ENCODE assay signal across 8 cellular contexts in the genomic region with DNA sequence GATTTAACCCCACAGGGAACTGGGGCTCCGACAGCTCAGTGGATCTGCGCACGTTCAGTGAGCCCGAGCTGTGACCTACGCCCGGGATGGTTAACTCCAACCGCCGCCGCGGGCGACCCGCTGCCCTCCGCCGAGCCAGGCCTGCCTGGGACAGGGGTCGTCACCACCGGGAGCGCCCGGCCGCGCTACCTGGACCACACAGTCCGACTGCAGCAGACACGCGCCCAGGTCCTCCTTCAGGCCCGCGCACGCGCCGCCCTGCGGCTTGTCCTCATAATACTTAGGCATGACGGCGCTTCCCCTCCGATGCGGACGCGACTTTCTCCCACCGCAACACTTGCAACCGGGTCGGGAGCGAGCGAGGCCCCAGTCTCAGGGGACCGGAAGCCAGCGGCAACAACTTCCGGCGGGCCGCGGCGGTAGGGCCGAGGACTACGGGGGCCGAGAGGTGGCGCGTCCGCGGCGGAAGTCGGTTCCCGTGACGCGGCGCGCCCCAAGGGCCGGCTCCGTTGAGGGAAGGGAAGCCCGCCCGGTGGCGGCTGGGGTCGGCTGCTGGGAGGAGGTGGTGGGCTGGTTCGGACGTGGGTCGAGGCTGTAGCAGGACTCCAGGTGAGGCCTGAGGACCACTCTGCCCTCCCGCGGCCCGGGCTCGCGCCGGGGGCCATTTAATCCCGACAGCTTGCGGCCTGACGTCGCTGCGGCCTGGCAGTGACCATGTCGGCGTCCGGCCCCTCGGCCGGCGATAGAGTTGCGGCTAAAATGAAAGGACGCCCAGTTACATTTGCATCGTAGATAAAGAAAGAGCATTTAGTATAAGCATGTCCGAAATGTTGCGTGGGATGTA. TPM values are rescaled to one million over a fixed set of nuclear protein-coding genes. Genes with fewer than 3 reads are reported as not detected.
DNase-seq lines count a peak whose midpoint lies in the region; TF ChIP-seq lines count a peak whose summit lies in the region.

A gene with protein sequence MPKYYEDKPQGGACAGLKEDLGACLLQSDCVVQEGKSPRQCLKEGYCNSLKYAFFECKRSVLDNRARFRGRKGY (minus strand): TSS at position 395 of the 844 bp plus-strand sequence. CDS start 107 bp downstream, at position 288.
A gene with protein sequence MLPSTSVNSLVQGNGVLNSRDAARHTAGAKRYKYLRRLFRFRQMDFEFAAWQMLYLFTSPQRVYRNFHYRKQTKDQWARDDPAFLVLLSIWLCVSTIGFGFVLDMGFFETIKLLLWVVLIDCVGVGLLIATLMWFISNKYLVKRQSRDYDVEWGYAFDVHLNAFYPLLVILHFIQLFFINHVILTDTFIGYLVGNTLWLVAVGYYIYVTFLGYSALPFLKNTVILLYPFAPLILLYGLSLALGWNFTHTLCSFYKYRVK (plus strand): TSS at position 472 of the 844 bp plus-strand sequence. CDS start 1,171 bp downstream, outside the sequence.

- peak within 1 kb of the TSS; percentile 99 for H3K4me3 ChIP-seq in effector memory CD4-positive, alpha-beta T cell (ENCODE audit: insufficient read depth, low read depth, low read length, poor library complexity, severe bottlenecking)

- no peaks in the 10 kb centered on the region for H3K27me3 ChIP-seq in effector memory CD4-positive, alpha-beta T cell (replicated peaks; ENCODE audit: control insufficient read depth, insufficient read depth, low read length, poor library complexity, severe bottlenecking)

- peaks cover 12% of the 10 kb centered on the region for H3K36me3 ChIP-seq in effector memory CD4-positive, alpha-beta T cell (ENCODE audit: control insufficient read depth, insufficient read depth, low read length)

- H3K9me3 ChIP-seq in effector memory CD4-positive, alpha-beta T cell (ENCODE audit: control insufficient read depth, low read length), result no peaks in the 10 kb centered on the region

- H3K4me1 ChIP-seq in effector memory CD4-positive, alpha-beta T cell (ENCODE audit: control insufficient read depth, insufficient read depth, low read length, poor library complexity, severe bottlenecking), result peaks cover 31% of the 10 kb centered on the region

- no peak for TF ChIP-seq CTCF in GM20000 (IDR thresholded peaks at IDR 0.05; ENCODE audit: extremely low read depth, missing control alignments)

- DNase-seq in CMK (ENCODE audit: low read depth) (peak; percentile 81), GM20000 (ENCODE audit: low spot score) (peak; percentile 98), HT-29 (ENCODE audit: low spot score) (peak; percentile 86), medulla oblongata (ENCODE audit: extremely low spot score) (peak; percentile 89)
- DNase-seq in NK-92 treated with Interleukin-12 subunit alpha and Interleukin-12 subunit beta, amount 100 ng/mL, for 24 hours (lab: John Stamatoyannopoulos, UW), result peak; percentile 81
- DNase-seq in activated CD8-positive, alpha-beta memory T cell treated with anti-CD3 and anti-CD28 coated beads for 24 hours, result peak; percentile 96
- peak; percentile 82 to 88 (median 86) for DNase-seq in effector memory CD4-positive, alpha-beta T cell
- peak; percentile 88 to 90 (median 88) for DNase-seq in stimulated activated CD4-positive, alpha-beta T cell treated with anti-CD3 and anti-CD28 coated beads, TNF-alpha, amount 100 ng/mL, for 48 hours (ENCODE audit: low read depth in 3 of 3)

- peak within 1 kb of the TSS; percentile 92 for H3K27ac ChIP-seq in effector memory CD4-positive, alpha-beta T cell (ENCODE audit: insufficient read depth, low read length, poor library complexity, severe bottlenecking)

RNA-seq across cellular contexts. Expression of the first gene that starts in this region (rescaled TPM):
- total RNA-seq in HT-29 (2014; rRNA removed; shearing (Covaris generic)), result 23.8 and 30.0 TPM in 2 replicates

RNA-seq across cellular contexts. Expression of the second gene that starts in this region (rescaled TPM):
- 18.4 and 20.7 TPM in 2 replicates for total RNA-seq in HT-29 (2014; rRNA removed; shearing (Covaris generic))

Comparison
In these comparisons a context has a peak if more than half of its experiments do, and no peak if none do; other contexts are left out.
1. Peak in every context shown above with its lines: DNase-seq, H3K4me3 ChIP-seq and H3K27ac ChIP-seq.